ENCODE assay signal across 8 cellular contexts in genomic region chr4:1082215-1083182, GRCh38. TPM values are rescaled to one million over a fixed set of nuclear protein-coding genes. Genes with fewer than 3 reads are reported as not detected.
DNase-seq lines count a peak whose midpoint lies in the region; TF ChIP-seq lines count a peak whose summit lies in the region.

No MANE protein-coding gene starts in this region.

- no peak overlapping the region for H3K56ac ChIP-seq in mesendoderm (ENCODE audit: low read length)

- H3K9me3 ChIP-seq in CD4-positive, alpha-beta memory T cell (ENCODE audit: control insufficient read depth in 1 of 2, low read length in 2 of 2) = no peaks in the 10 kb centered on the region

- no CpG with 5 or more reads among the region's 29 CpGs for WGBS in mesendoderm (ENCODE audit: extremely low coverage, insufficient coverage, low lambda C conversion rate)

- H3K9me3 Mint-ChIP-seq in CD14-positive monocyte (peaks cover 0 to 11% (median under 1%) of the 10 kb centered on the region in 7 donors), MCF 10A (ENCODE audit: unreplicated experiment) (no peaks in the 10 kb centered on the region)
- peaks cover 0 to 1% (median 0%) of the 10 kb centered on the region in 8 donors for H3K9me3 Mint-ChIP-seq in CD4-positive, alpha-beta memory T cell

- H4K5ac ChIP-seq in mesendoderm (ENCODE audit: low read length) = no peak overlapping the region

- H3K27ac ChIP-seq in CD4-positive, alpha-beta memory T cell (ENCODE audit: low read depth, low read length) = no peak overlapping the region
- no peak overlapping the region for H3K27ac ChIP-seq in mesendoderm (ENCODE audit: low read depth, low read length)

- no peak for TF ChIP-seq POLR2A in NB4 (IDR thresholded peaks at IDR 0.05; ENCODE audit: extremely low read depth, insufficient read length)

- H3K4me1 ChIP-seq in CD4-positive, alpha-beta memory T cell (ENCODE audit: insufficient read depth, low read length) = no peaks in the 10 kb centered on the region
- H3K4me1 ChIP-seq in mesendoderm (ENCODE audit: control insufficient read depth, low read depth, low read length) = no peaks in the 10 kb centered on the region

- POLR2A ChIA-PET in MCF 10A (lab: Yijun Ruan, JAX) = interaction anchor here (0.6 to 1.2 kb wide), 8 partner anchors 10 to 95 kb away, joined by 3 to 6 read pairs (median 4); no protein-coding TSS in a partner anchor
- POLR2A ChIA-PET in CD4-positive, alpha-beta memory T cell (lab: Charles Lee; ENCODE audit: partially characterized antibody) = no interaction called here

- H2AK5ac ChIP-seq in mesendoderm (ENCODE audit: low read length) = no peak overlapping the region

- no peaks in the 10 kb centered on the region for H3K36me3 ChIP-seq in CD4-positive, alpha-beta memory T cell (ENCODE audit: insufficient read depth, low read length)
- no peaks in the 10 kb centered on the region for H3K36me3 ChIP-seq in mesendoderm (ENCODE audit: control insufficient read depth, insufficient read depth, low read length)

- no peak overlapping the region for H2BK15ac ChIP-seq in mesendoderm (replicated peaks; ENCODE audit: low read depth)

- H3K36me3 Mint-ChIP-seq in CD14-positive monocyte = peaks cover 0 to 3% of the 10 kb centered on the region in 2 donors
- H3K36me3 Mint-ChIP-seq in MCF 10A (ENCODE audit: insufficient read depth, unreplicated experiment) = no peaks in the 10 kb centered on the region
- H3K36me3 Mint-ChIP-seq in CD4-positive, alpha-beta memory T cell = no peaks in the 10 kb centered on the region

- no peaks in the 10 kb centered on the region for H3K79me2 ChIP-seq in mesendoderm (ENCODE audit: control insufficient read depth, insufficient read depth, low read length)

- intact Hi-C loops in CD14-positive monocyte (cut with micrococcal nuclease) (loop anchor here in 1 of 2 donors (5.0 kb wide), 1 partner anchor 40 kb away; no protein-coding TSS in a partner anchor), MCF 10A (cut with micrococcal nuclease) (loop anchor here (2.0 to 5.0 kb wide), 3 partner anchors 35 to 70 kb away; partner anchors contain the start of gene FGFRL1)
- intact Hi-C loops in CD4-positive, alpha-beta memory T cell (cut with micrococcal nuclease) = no loop called here

- H4K8ac ChIP-seq in mesendoderm (ENCODE audit: low read depth, low read length) = no peak overlapping the region

- H2BK120ac ChIP-seq in mesendoderm (ENCODE audit: low read depth, low read length) = no peak overlapping the region

- H3K4me3 ChIP-seq in NB4 (ENCODE audit: low read depth, low read length) = peak overlapping the region; percentile 30
- H3K4me3 ChIP-seq in CD4-positive, alpha-beta memory T cell (ENCODE audit: low read length in 2 of 2) = no peak overlapping the region
- H3K4me3 ChIP-seq in mesendoderm (ENCODE audit: low read length) = no peak overlapping the region

- CTCF ChIA-PET in MCF 10A (lab: Yijun Ruan, JAX) = interaction anchor here (0.6 to 1.6 kb wide), 2 partner anchors 24 to 32 kb away, joined by 3 to 4 read pairs; no protein-coding TSS in a partner anchor
- CTCF ChIA-PET in CD4-positive, alpha-beta memory T cell (lab: Charles Lee; ENCODE audit: partially characterized antibody) = no interaction called here

- H3K4me3 Mint-ChIP-seq in CD14-positive monocyte (peak overlapping the region; percentile 54 to 77), MCF 10A (ENCODE audit: unreplicated experiment) (peak overlapping the region; percentile 17)
- H3K4me3 Mint-ChIP-seq in CD4-positive, alpha-beta memory T cell = no peak overlapping the region

- no TSS peak for BruUV-seq in MCF 10A (replicated peaks; lab: Mats Ljungman, UMichigan)

- DNase-seq in CD14-positive monocyte (ENCODE audit: low spot score) (peak; percentile 93), NB4 (ENCODE audit: low read depth) (peak; percentile 96), MCF 10A (ENCODE audit: unreplicated experiment) (peak; percentile 98), medulla oblongata (ENCODE audit: extremely low spot score) (peak; percentile 38), NCI-H187 (lab: John Stamatoyannopoulos, UW) (no peak), mesendoderm (no peak)
- no peak for DNase-seq in CD4-positive, alpha-beta memory T cell
- no peak for DNase-seq in activated effector memory CD4-positive, alpha-beta T cell treated with Interleukin-2 at 50 U/mL for 16 hours

- H3K4ac ChIP-seq in mesendoderm (ENCODE audit: low read depth, low read length) = no peak overlapping the region

- H3K23ac ChIP-seq in mesendoderm (ENCODE audit: low read length) = no peak overlapping the region

- H3K27me3 Mint-ChIP-seq in CD14-positive monocyte (ENCODE audit: low read depth in 3 of 3) (peaks cover 10 to 14% (median 11%) of the 10 kb centered on the region in 3 donors), MCF 10A (ENCODE audit: insufficient read depth, unreplicated experiment) (peaks cover 10% of the 10 kb centered on the region)
- H3K27me3 Mint-ChIP-seq in CD4-positive, alpha-beta memory T cell = peaks cover 12 to 31% of the 10 kb centered on the region in 2 donors

- H2BK5ac ChIP-seq in mesendoderm (ENCODE audit: low read length) = no peak overlapping the region

- H3K27ac Mint-ChIP-seq in CD14-positive monocyte = peak overlapping the region; percentile 82 to 94 (median 92)
- H3K27ac Mint-ChIP-seq in MCF 10A (ENCODE audit: low read depth, unreplicated experiment) = peak overlapping the region; percentile 41
- peak overlapping the region in 1 of 7 donors; percentile 35 for H3K27ac Mint-ChIP-seq in CD4-positive, alpha-beta memory T cell

- H3K4me1 Mint-ChIP-seq in CD14-positive monocyte (peaks cover 26% of the 10 kb centered on the region), MCF 10A (ENCODE audit: insufficient read depth, unreplicated experiment) (peaks cover 25% of the 10 kb centered on the region)
- no peaks in the 10 kb centered on the region for H3K4me1 Mint-ChIP-seq in CD4-positive, alpha-beta memory T cell

- no peaks in the 10 kb centered on the region for H3K27me3 ChIP-seq in CD4-positive, alpha-beta memory T cell (ENCODE audit: insufficient read depth, low read length)
- H3K27me3 ChIP-seq in mesendoderm (ENCODE audit: insufficient read depth, low read length, poor library complexity) = no peaks in the 10 kb centered on the region

- H3K18ac ChIP-seq in mesendoderm (ENCODE audit: low read length) = no peak overlapping the region

- no peak overlapping the region for H3K9ac ChIP-seq in mesendoderm (ENCODE audit: low read length)

- H3K79me1 ChIP-seq in mesendoderm (ENCODE audit: low read length) = no peaks in the 10 kb centered on the region

- no peak overlapping the region for H3K4me2 ChIP-seq in mesendoderm (ENCODE audit: low read length)

- TF ChIP-seq CTCF in CD14-positive monocyte (IDR thresholded peaks at IDR 0.05) = no peak
- TF ChIP-seq CTCF in NB4 (IDR thresholded peaks at IDR 0.05; ENCODE audit: low read depth, low read length) = no peak
- no peak for TF ChIP-seq CTCF in MCF 10A (IDR thresholded peaks at IDR 0.05; ENCODE audit: unreplicated experiment)

RNA-seq across cellular contexts. Expression of gene RNF212, which starts 30.9 kb away (rescaled TPM):
- polyA plus RNA-seq in CD14-positive monocyte = under 1 TPM in 1 of 2 donors, not detected in 1; 0.17 TPM
- total RNA-seq in MCF 10A (2022) = not detected in 2 replicates
- total RNA-seq in CD4-positive, alpha-beta memory T cell = 1 to 10 TPM; 2.3 to 2.4 TPM
- 1 to 10 TPM; 3.7 to 4.2 TPM for polyA plus RNA-seq in CD4-positive, alpha-beta memory T cell
- 1.7 TPM for polyA plus RNA-seq in mesendoderm (2013, experiment 1 of 2)
- 2.1 TPM for polyA plus RNA-seq in mesendoderm (2013, experiment 2 of 2)

Comparison
In these comparisons a context has a peak if more than half of its experiments do, and no peak if none do; other contexts are left out.
1. DNase-seq: peak in CD14-positive monocyte (single experiment), NB4 (single experiment), MCF 10A (single experiment) and medulla oblongata (single experiment); none in CD4-positive, alpha-beta memory T cell (0 of 5), activated effector memory CD4-positive, alpha-beta T cell treated with Interleukin-2 at 50 U/mL for 16 hours (single experiment), NCI-H187 (0 of 2) and mesendoderm (single experiment).
2. H3K4me3 Mint-ChIP-seq: peak in CD14-positive monocyte (2 of 2) and MCF 10A (single experiment); none in CD4-positive, alpha-beta memory T cell (0 of 8).